In genomic region chr7:2566890-2567662, GRCh38 we compare ENCODE assay signal across 8 cellular contexts. TPM values are rescaled to one million over a fixed set of nuclear protein-coding genes. Genes with fewer than 3 reads are reported as not detected.
DNase-seq lines count a peak whose midpoint lies in the region; ATAC-seq, FAIRE-seq and TF ChIP-seq lines count a peak whose summit lies in the region.

No MANE protein-coding gene starts in this region.

- H2AFZ ChIP-seq in OCI-LY7 (ENCODE audit: low read length): no peak overlapping the region
- no peak overlapping the region for H2AFZ ChIP-seq in PC-3 (ENCODE audit: low read length)

- H3K79me2 ChIP-seq in OCI-LY7 (ENCODE audit: insufficient read depth, low read depth, low read length) (no peaks in the 10 kb centered on the region), PC-3 (ENCODE audit: low read length) (0 out of 2 replicates have a peak, but pooled peaks cover 10% of the 10 kb centered on the region)

- intact Hi-C loops in OCI-LY7 (cut with micrococcal nuclease; ENCODE audit: unreplicated experiment): loop anchor here (1.0 to 5.0 kb wide), 2 partner anchors 45 to 114 kb away; no protein-coding TSS in a partner anchor
- intact Hi-C loops in tibial artery (cut with DNase I; ENCODE audit: low total_unique reads): loop anchor here (10.0 kb wide), 1 partner anchor 118 kb away; the partner anchor contains the start of gene AMZ1
- intact Hi-C loops in PC-3 (cut with micrococcal nuclease): no loop called here

- no peak overlapping the region for H3K9ac ChIP-seq in PC-3 (ENCODE audit: low read length)

- peak; percentile 33 for TF ChIP-seq CTCF in GM10266 (IDR thresholded peaks at IDR 0.05; ENCODE audit: control insufficient read depth, insufficient read depth, low read depth, missing control alignments)
- TF ChIP-seq CTCF in OCI-LY7 (conservative IDR thresholded peaks at IDR 0.05; ENCODE audit: low read length): no peak
- TF ChIP-seq CTCF in tibial artery (IDR thresholded peaks at IDR 0.05): no peak
- TF ChIP-seq CTCF in PC-3 (conservative IDR thresholded peaks at IDR 0.05; ENCODE audit: low read depth, low read length): no peak

- H4K20me1 ChIP-seq in OCI-LY7 (ENCODE audit: insufficient read depth, low read length): no peaks in the 10 kb centered on the region
- no peaks in the 10 kb centered on the region for H4K20me1 ChIP-seq in PC-3 (ENCODE audit: low read length)

- H3K4me2 ChIP-seq in OCI-LY7 (ENCODE audit: low read length) (peak overlapping the region; percentile 22; the same call in 1 of the 2 replicates), PC-3 (ENCODE audit: low read length) (no peak overlapping the region)

- H3K9me3 ChIP-seq in OCI-LY7 (ENCODE audit: low read length): no peaks in the 10 kb centered on the region
- no peaks in the 10 kb centered on the region for H3K9me3 ChIP-seq in tibial artery
- no peaks in the 10 kb centered on the region for H3K9me3 ChIP-seq in PC-3 (ENCODE audit: low read length)

- H3K27ac ChIP-seq in OCI-LY7 (ENCODE audit: low read depth, low read length, poor library complexity, severe bottlenecking) (no peak overlapping the region), tibial artery (no peak overlapping the region), PC-3 (ENCODE audit: low read length) (no peak overlapping the region)

- peaks cover 4% of the 10 kb centered on the region for H3K4me1 ChIP-seq in OCI-LY7 (ENCODE audit: insufficient read depth, low read length, poor library complexity, severe bottlenecking)
- peaks cover 0 to 4% (median 0%) of the 10 kb centered on the region in 4 donors for H3K4me1 ChIP-seq in tibial artery
- H3K4me1 ChIP-seq in PC-3 (ENCODE audit: insufficient read depth, low read length): peaks cover 8% of the 10 kb centered on the region

- H3K36me3 ChIP-seq in OCI-LY7 (ENCODE audit: insufficient read depth, low read length) (no peaks in the 10 kb centered on the region), tibial artery (peaks cover 0 to 7% (median 4%) of the 10 kb centered on the region in 3 donors), PC-3 (ENCODE audit: low read depth, low read length) (no peaks in the 10 kb centered on the region)

- peak; percentile 94 for ATAC-seq in GM21529 (IDR thresholded peaks at IDR 0.05; ENCODE audit: unreplicated experiment)
- ATAC-seq in PC-3: no peak

- CTCF ChIA-PET in OCI-LY7 (lab: Charles Lee; ENCODE audit: unreplicated experiment) (interaction anchor here (0.7 kb wide), 1 partner anchor 143 kb away, joined by 3 read pairs; no protein-coding TSS in a partner anchor), PC-3 (lab: Charles Lee) (no interaction called here)

- H3F3A ChIP-seq in PC-3 (ENCODE audit: low read length, unreplicated experiment): no peaks in the 10 kb centered on the region

- BruUV-seq in OCI-LY7 (replicated peaks; lab: Mats Ljungman, UMichigan): no TSS peak
- BruUV-seq in PC-3 (replicated peaks; lab: Mats Ljungman, UMichigan): no TSS peak

- H3K9me2 ChIP-seq in OCI-LY7 (ENCODE audit: insufficient read depth, low read length): no peaks in the 10 kb centered on the region
- H3K9me2 ChIP-seq in PC-3 (replicated peaks; ENCODE audit: low read length): no peaks in the 10 kb centered on the region

- FAIRE-seq in RCC 7860 (lab: Jason Lieb, UNC): no peak

- H3K27me3 ChIP-seq in tibial artery (no peaks in the 10 kb centered on the region), PC-3 (ENCODE audit: low read length) (no peaks in the 10 kb centered on the region)

- H3K4me3 ChIP-seq in OCI-LY7 (ENCODE audit: low read depth, low read length, poor library complexity, severe bottlenecking) (no peak overlapping the region), tibial artery (no peak overlapping the region), PC-3 (ENCODE audit: low read length) (no peak overlapping the region)

- POLR2A ChIA-PET in OCI-LY7 (lab: Charles Lee) (no interaction called here), PC-3 (lab: Charles Lee; ENCODE audit: unreplicated experiment) (no interaction called here)

- DNase-seq in GM10266 (ENCODE audit: extremely low spot score) (peak; percentile 76), OCI-LY7 (ENCODE audit: low spot score) (peak; percentile 42), left kidney (ENCODE audit: low read depth, low spot score) (peak; percentile 46), tibial artery (no peak), RCC 7860 (ENCODE audit: low spot score) (no peak), MV-4-11 (lab: John Stamatoyannopoulos, UW) (no peak), PC-3 (no peak)

RNA-seq across cellular contexts. Expression of gene IQCE, which starts 8.3 kb away (rescaled TPM):
- 3.9 and 6.6 TPM in 2 replicates for total RNA-seq in OCI-LY7 (2014; rRNA removed; shearing (Covaris generic))
- 6.2 and 8.6 TPM in 2 replicates for total RNA-seq in OCI-LY7 (2022)
- 9.7 and 24.7 TPM in 2 replicates for total RNA-seq in PC-3 (2014; rRNA removed)

RNA-seq across cellular contexts. Expression of gene BRAT1, which starts 11.8 kb away (rescaled TPM):
- 50.8 and 52.0 TPM in 2 replicates for total RNA-seq in OCI-LY7 (2014; rRNA removed; shearing (Covaris generic))
- total RNA-seq in OCI-LY7 (2022) (42.2 and 44.7 TPM in 2 replicates), PC-3 (2014; rRNA removed) (65.2 and 76.3 TPM in 2 replicates)

RNA-seq across cellular contexts. Expression of gene LFNG, which starts 47.5 kb away (rescaled TPM):
- total RNA-seq in OCI-LY7 (2014; rRNA removed; shearing (Covaris generic)): 1.2 and 2.3 TPM in 2 replicates
- 1.2 and 2.1 TPM in 2 replicates for total RNA-seq in OCI-LY7 (2022)
- total RNA-seq in PC-3 (2014; rRNA removed): 4.8 and 7.7 TPM in 2 replicates

Comparison
In these comparisons a context has a peak if more than half of its experiments do, and no peak if none do; other contexts are left out.
1. DNase-seq: peak in GM10266 (single experiment), OCI-LY7 (single experiment) and left kidney (single experiment); none in tibial artery (0 of 2), RCC 7860 (single experiment), MV-4-11 (single experiment) and PC-3 (single experiment).